In genomic region chr1:160834945-160835565, GRCh38 we compare ENCODE assay signal across 7 cellular contexts. TPM values are rescaled to one million over a fixed set of nuclear protein-coding genes. Genes with fewer than 3 reads are reported as not detected.
DNase-seq lines count a peak whose midpoint lies in the region; ATAC-seq and TF ChIP-seq lines count a peak whose summit lies in the region.

No MANE protein-coding gene starts in this region.

- POLR2A ChIA-PET in naive thymus-derived CD8-positive, alpha-beta T cell (lab: Charles Lee) = interaction anchor here (0.9 to 5.8 kb wide), 5 partner anchors 18 to 155 kb away, joined by 3 to 65 read pairs (median 4); partner anchors contain the start of genes ITLN2 and LY9

- H3K4me1 Mint-ChIP-seq in naive thymus-derived CD8-positive, alpha-beta T cell = peaks cover 53 to 92% (median 81%) of the 10 kb centered on the region in 4 donors

- H3K9ac ChIP-seq in DND-41 (ENCODE audit: low read depth, low read length) = no peak overlapping the region

- H3K36me3 Mint-ChIP-seq in naive thymus-derived CD8-positive, alpha-beta T cell = peaks cover 0 to 27% (median 2%) of the 10 kb centered on the region in 3 donors

- peak overlapping the region in 8 of 10 donors; percentile 52 to 86 (median 66) for H3K4me3 Mint-ChIP-seq in naive thymus-derived CD8-positive, alpha-beta T cell

- no peaks in the 10 kb centered on the region for H3K27me3 ChIP-seq in DND-41 (ENCODE audit: insufficient read depth, low read length, poor library complexity)

- H2AFZ ChIP-seq in DND-41 (ENCODE audit: low read depth, low read length) = no peak overlapping the region

- H3K79me2 ChIP-seq in DND-41 (ENCODE audit: insufficient read depth, low read length) = no peaks in the 10 kb centered on the region

- peak; percentile 71 for TF ChIP-seq CTCF in DND-41 (IDR thresholded peaks at IDR 0.05; ENCODE audit: borderline replicate concordance, extremely low read depth, low read length, poor library complexity, severe bottlenecking)
- peak; percentile 78 for TF ChIP-seq CTCF in choroid plexus epithelial cell (conservative IDR thresholded peaks at IDR 0.05; ENCODE audit: low read depth, low read length)

- H3K27ac ChIP-seq in DND-41 (ENCODE audit: low read length) = peak overlapping the region; percentile 11; the same call in 1 of the 2 replicates

- no peak overlapping the region for H3K4me3 ChIP-seq in DND-41 (ENCODE audit: low read depth in 1 of 2, low read length in 2 of 2)
- H3K4me3 ChIP-seq in choroid plexus epithelial cell (ENCODE audit: low read depth, low read length) = no peak overlapping the region

- H3K4me1 ChIP-seq in DND-41 (ENCODE audit: insufficient read depth, low read length) = peaks cover 44% of the 10 kb centered on the region

- H4K20me1 ChIP-seq in DND-41 (ENCODE audit: insufficient read depth, low read length) = no peaks in the 10 kb centered on the region

- H3K9me3 ChIP-seq in DND-41 (ENCODE audit: insufficient read depth, low read length, severe bottlenecking) = no peaks in the 10 kb centered on the region

- no peaks in the 10 kb centered on the region for H3K36me3 ChIP-seq in DND-41 (ENCODE audit: insufficient read depth, low read length)

- H3K27ac Mint-ChIP-seq in naive thymus-derived CD8-positive, alpha-beta T cell = peak overlapping the region; percentile 81 to 93 (median 92)

- ATAC-seq in DND-41 (ENCODE audit: insufficient read depth, low read depth) (no peak), SK-N-SH treated with all-trans-retinoic acid at 6 μM for 48 hours (peak; percentile 32; the same call in 2 of the 3 replicates), GM19324 (IDR thresholded peaks at IDR 0.05; ENCODE audit: low FRiP score, unreplicated experiment) (no peak)
- ATAC-seq in naive thymus-derived CD8-positive, alpha-beta T cell = no peak

- DNase-seq in DND-41 (peak; percentile 58), HUDEP-2 (lab: John Stamatoyannopoulos, UW; ENCODE audit: unreplicated experiment in 76 of 76) (peak in 39 of 76 experiments; percentile 3 to 69 (median 30)), choroid plexus epithelial cell (ENCODE audit: low read depth) (peak; percentile 68), occipital lobe (lab: John Stamatoyannopoulos, UW) (no peak)
- DNase-seq in naive thymus-derived CD8-positive, alpha-beta T cell = peak in 9 of 10 donors; percentile 5 to 78 (median 35)

- no peak overlapping the region for H3K4me2 ChIP-seq in DND-41 (ENCODE audit: insufficient read depth, low read length)

- no peaks in the 10 kb centered on the region for H3K27me3 Mint-ChIP-seq in naive thymus-derived CD8-positive, alpha-beta T cell

- H3K9me3 Mint-ChIP-seq in naive thymus-derived CD8-positive, alpha-beta T cell = no peaks in the 10 kb centered on the region

TF ChIP-seq in SK-N-SH treated with all-trans-retinoic acid at 6 μM for 48 hours, 23 proteins besides CTCF, POLR2A, EP300 and RAD21:
- no peak for TF ChIP-seq BACH2 (CRISPR knock-in tag; IDR thresholded peaks at IDR 0.05; ENCODE audit: borderline replicate concordance)
- no peak for TF ChIP-seq ZNF70 (CRISPR knock-in tag; IDR thresholded peaks at IDR 0.05)
- TF ChIP-seq ARNTL (CRISPR knock-in tag; IDR thresholded peaks at IDR 0.05; ENCODE audit: borderline replicate concordance, low read depth) = no peak
- no peak for TF ChIP-seq TOX (CRISPR knock-in tag; IDR thresholded peaks at IDR 0.05; ENCODE audit: borderline replicate concordance)
- no peak for TF ChIP-seq CREB5 (CRISPR knock-in tag; IDR thresholded peaks at IDR 0.05; ENCODE audit: low read depth)
- no peak for TF ChIP-seq GLIS3 (CRISPR knock-in tag; IDR thresholded peaks at IDR 0.05)
- no peak for TF ChIP-seq RARB (CRISPR knock-in tag; IDR thresholded peaks at IDR 0.05)
- TF ChIP-seq ZFP30 (CRISPR knock-in tag; IDR thresholded peaks at IDR 0.05) = no peak
- no peak for TF ChIP-seq SNAI2 (CRISPR knock-in tag; IDR thresholded peaks at IDR 0.05)
- no peak for TF ChIP-seq ZFP3 (CRISPR knock-in tag; IDR thresholded peaks at IDR 0.05)
- no peak for TF ChIP-seq PATZ1 (CRISPR knock-in tag; IDR thresholded peaks at IDR 0.05; ENCODE audit: borderline replicate concordance)
- TF ChIP-seq CSDC2 (CRISPR knock-in tag; IDR thresholded peaks at IDR 0.05) = no peak
- no peak for TF ChIP-seq TSHZ2 (CRISPR knock-in tag; IDR thresholded peaks at IDR 0.05)
- TF ChIP-seq ESRRG (CRISPR knock-in tag; IDR thresholded peaks at IDR 0.05) = no peak
- no peak for TF ChIP-seq CSRNP3 (CRISPR knock-in tag; IDR thresholded peaks at IDR 0.05)
TF ChIP-seq in SK-N-SH treated with all-trans-retinoic acid at 6 μM for 48 hours: peak in this region for 0.

RNA-seq across cellular contexts. Expression of gene CD244, which starts 27.6 kb away (rescaled TPM):
- under 1 TPM; 0.62 to 0.66 TPM for total RNA-seq in naive thymus-derived CD8-positive, alpha-beta T cell
- polyA plus RNA-seq in naive thymus-derived CD8-positive, alpha-beta T cell = 10 to 100 TPM; 11.7 to 82.2 (median 16.1) TPM
- total RNA-seq in occipital lobe = not detected

RNA-seq across cellular contexts. Expression of gene LY9, which starts 39.1 kb away (rescaled TPM):
- total RNA-seq in naive thymus-derived CD8-positive, alpha-beta T cell = 100 to 1,000 TPM; 150 to 156 TPM
- 100 to 1,000 TPM; 167 to 223 (median 189) TPM for polyA plus RNA-seq in naive thymus-derived CD8-positive, alpha-beta T cell
- not detected for total RNA-seq in occipital lobe

RNA-seq across cellular contexts. Expression of gene ITLN1, which starts 49.9 kb away (rescaled TPM):
- not detected for total RNA-seq in naive thymus-derived CD8-positive, alpha-beta T cell
- not detected for polyA plus RNA-seq in naive thymus-derived CD8-positive, alpha-beta T cell
- total RNA-seq in occipital lobe = 0.47 TPM

Comparison
In these comparisons a context has a peak if more than half of its experiments do, and no peak if none do; other contexts are left out.
1. RNA of gene LY9, which starts 39.1 kb away (total RNA-seq): 150 to 156 TPM in naive thymus-derived CD8-positive, alpha-beta T cell; not detected in occipital lobe (single experiment); every median in the first group is over 100 times any median in the second.